ENCODE assay signal across 14 cellular contexts in genomic region chr4:8235686-8236085, GRCh38. TPM values are rescaled to one million over a fixed set of nuclear protein-coding genes. Genes with fewer than 3 reads are reported as not detected.
A peak's percentile ranks its signal among the peaks of the same experiment; 100 is the strongest.
DNase-seq lines count a peak whose midpoint lies in the region; ATAC-seq, FAIRE-seq and TF ChIP-seq lines count a peak whose summit lies in the region.
"Had no signal": no experiment of that assay in that cellular context is flagged by ENCODE, and none has a peak within 500 bp of the region (broad histone marks: within the 10 kb centered on the region; RNA-seq: fewer than 3 reads in every experiment).

No MANE protein-coding gene starts in this region.

- H3K27me3 ChIP-seq in HepG2 (ENCODE audit: control insufficient read depth in 1 of 2, insufficient read depth in 2 of 2, low read length in 2 of 2) (no peaks in the 10 kb centered on the region), right lobe of liver (no peaks in the 10 kb centered on the region)
- H3K27me3 ChIP-seq: BLaER1 treated with 17β-estradiol and CSF1 and Interleukin-3, amounts not matched to agents 10 nM and 100 nM had no signal

- peaks cover 16 to 36% of the 10 kb centered on the region in 2 donors for H3K4me1 Mint-ChIP-seq in stimulated activated naive B cell treated with anti-CD40 and anti-IgM and Interleukin-4, amounts not matched to agents 10 μg/mL and 1 μg/mL and 100 μg/mL, for 72 hours
- H3K4me1 Mint-ChIP-seq in stimulated activated effector memory CD8-positive, alpha-beta T cell treated with anti-CD3 and anti-CD28 coated beads, Interleukin-12 subunit alpha, Interleukin-12 subunit beta, amount 100 ng/mL, for 72 hours, result peaks cover under 1% of the 10 kb centered on the region

- CTCF ChIA-PET in HepG2 (lab: Yijun Ruan, JAX; ENCODE audit: low intra/inter-chr PET ratio, low total read pairs), result no interaction called here
- CTCF ChIA-PET in RWPE1 (lab: Yijun Ruan, JAX), result no interaction called here

- TF ChIP-seq POLR2A in HepG2 (IDR thresholded peaks at IDR 0.05; ENCODE audit: insufficient read depth in 1 of 2, low read depth in 2 of 2, low read length in 2 of 2) (no peak), right lobe of liver (IDR thresholded peaks at IDR 0.05) (no peak)

- TF ChIP-seq EP300 in HepG2 (IDR thresholded peaks at IDR 0.05; ENCODE audit: low read depth in 2 of 2, low read length in 2 of 2) (no peak), HepG2 (CRISPR knock-in tag; IDR thresholded peaks at IDR 0.05; ENCODE audit: borderline replicate concordance) (no peak)

- H3K27ac Mint-ChIP-seq in stimulated activated naive B cell treated with anti-CD40 and anti-IgM and Interleukin-4, amounts not matched to agents 10 μg/mL and 1 μg/mL and 100 μg/mL, for 72 hours, result peak overlapping the region; percentile 20
- H3K27ac Mint-ChIP-seq in stimulated activated effector memory CD8-positive, alpha-beta T cell treated with anti-CD3 and anti-CD28 coated beads, Interleukin-12 subunit alpha, Interleukin-12 subunit beta, amount 100 ng/mL, for 72 hours, result no peak overlapping the region
- H3K27ac Mint-ChIP-seq: CD8-positive, alpha-beta T cell had no signal

- H3K4me3 ChIP-seq in HepG2 (replicated peaks in 1 of 3; ENCODE audit: insufficient read depth in 1 of 3, low read depth in 2 of 3, low read length in 3 of 3) (no peak overlapping the region), right lobe of liver (no peak overlapping the region)
- H3K4me3 ChIP-seq: BLaER1 treated with 17β-estradiol and CSF1 and Interleukin-3, amounts not matched to agents 10 nM and 100 nM had no signal

- DNase-seq in HepG2 (ENCODE audit: low spot score) (no peak), right lobe of liver (no peak), RWPE1 (ENCODE audit: low spot score) (no peak), retina (no peak), NCI-H345 treated with DMSO at 0.1 percent for 48 hours (lab: John Stamatoyannopoulos, UW; ENCODE audit: unreplicated experiment) (no peak)
- DNase-seq in stimulated activated naive B cell treated with anti-CD40 and anti-IgM and Interleukin-4, amounts not matched to agents 10 μg/mL and 1 μg/mL and 100 μg/mL, for 72 hours, result no peak
- DNase-seq in stimulated activated effector memory CD8-positive, alpha-beta T cell treated with anti-CD3 and anti-CD28 coated beads, Interleukin-12 subunit alpha, Interleukin-12 subunit beta, amount 100 ng/mL, for 72 hours (ENCODE audit: low spot score in 2 of 2), result no peak
- DNase-seq: 8988T; Calu3; CD8-positive, alpha-beta T cell; GF-D8; H9 had no signal

- H3K36me3 Mint-ChIP-seq in stimulated activated naive B cell treated with anti-CD40 and anti-IgM and Interleukin-4, amounts not matched to agents 10 μg/mL and 1 μg/mL and 100 μg/mL, for 72 hours, result peaks cover 22 to 27% of the 10 kb centered on the region in 2 donors
- no peaks in the 10 kb centered on the region for H3K36me3 Mint-ChIP-seq in stimulated activated effector memory CD8-positive, alpha-beta T cell treated with anti-CD3 and anti-CD28 coated beads, Interleukin-12 subunit alpha, Interleukin-12 subunit beta, amount 100 ng/mL, for 72 hours

- H3K36me3 ChIP-seq in HepG2 (replicated peaks in 1 of 2; ENCODE audit: control insufficient read depth in 1 of 2, insufficient read depth in 2 of 2, low read length in 2 of 2), result peaks cover 22 to 47% of the 10 kb centered on the region in 2 experiments
- H3K36me3 ChIP-seq in right lobe of liver, result peaks cover 9 to 42% (median 25%) of the 10 kb centered on the region in 4 donors

- no peak overlapping the region for H3K9ac ChIP-seq in HepG2 (ENCODE audit: insufficient read depth, low read depth, low read length)

- TF ChIP-seq RAD21 in HepG2 (CRISPR knock-in tag; IDR thresholded peaks at IDR 0.05), result no peak

- 100% methylated on average over 2 of the region's 12 CpGs for WGBS in HepG2 (ENCODE audit: low lambda C conversion rate)
- no CpG with 5 or more reads among the region's 12 CpGs for WGBS in right lobe of liver (ENCODE audit: insufficient coverage, low coverage, low lambda C conversion rate, missing lambda C conversion rate)

- no peak overlapping the region for H3K4me3 Mint-ChIP-seq in stimulated activated naive B cell treated with anti-CD40 and anti-IgM and Interleukin-4, amounts not matched to agents 10 μg/mL and 1 μg/mL and 100 μg/mL, for 72 hours
- no peak overlapping the region for H3K4me3 Mint-ChIP-seq in stimulated activated effector memory CD8-positive, alpha-beta T cell treated with anti-CD3 and anti-CD28 coated beads, Interleukin-12 subunit alpha, Interleukin-12 subunit beta, amount 100 ng/mL, for 72 hours
- H3K4me3 Mint-ChIP-seq: CD8-positive, alpha-beta T cell; H9 had no signal

- no peaks in the 10 kb centered on the region for H3K79me2 ChIP-seq in HepG2 (ENCODE audit: insufficient read depth, low read length)

- H3K27ac ChIP-seq in HepG2 (ENCODE audit: extremely low read length, insufficient read depth, low read length) (no peak overlapping the region), right lobe of liver (no peak overlapping the region), RWPE1 (peak overlapping the region; percentile 37; the same call in 1 of the 2 replicates)

- H3K4me1 ChIP-seq in HepG2 (ENCODE audit: insufficient read depth, low read length) (peaks cover 31% of the 10 kb centered on the region), right lobe of liver (peaks cover 0 to 5% (median 0%) of the 10 kb centered on the region in 4 donors)

- no peak for ATAC-seq in HepG2
- no peak for ATAC-seq in right lobe of liver
- no peak for ATAC-seq in stimulated activated naive B cell treated with anti-CD40 and anti-IgM and Interleukin-4, amounts not matched to agents 10 μg/mL and 1 μg/mL and 100 μg/mL, for 72 hours (replicated peaks)
- ATAC-seq in stimulated activated effector memory CD8-positive, alpha-beta T cell treated with anti-CD3 and anti-CD28 coated beads, Interleukin-12 subunit alpha, Interleukin-12 subunit beta, amount 100 ng/mL, for 72 hours, result no peak
- ATAC-seq: CD8-positive, alpha-beta T cell had no signal

- peaks cover 5% of the 10 kb centered on the region; the same call in 1 of the 2 replicates for H4K20me1 ChIP-seq in HepG2 (ENCODE audit: insufficient read depth, low read length)

- in situ Hi-C loops in HepG2 (cut with HindIII; ENCODE audit: extremely low pct_ligation_motif_present, low pct_unique_long_range_greater_than_20kb), result no loop called here

- H3K27me3 Mint-ChIP-seq in stimulated activated naive B cell treated with anti-CD40 and anti-IgM and Interleukin-4, amounts not matched to agents 10 μg/mL and 1 μg/mL and 100 μg/mL, for 72 hours, result no peaks in the 10 kb centered on the region

- intact Hi-C loops in HepG2 (cut with micrococcal nuclease; ENCODE audit: unreplicated experiment), result no loop called here
- intact Hi-C loops in right lobe of liver (cut with DNase I), result loop anchor here in 1 of 2 donors (5.0 kb wide), 1 partner anchor 172 kb away; no protein-coding TSS in a partner anchor

- FAIRE-seq in HepG2 (lab: Jason Lieb, UNC), result no peak
- FAIRE-seq: H1 had no signal

- no peak for TF ChIP-seq CTCF in HepG2 (CRISPR knock-in tag; IDR thresholded peaks at IDR 0.05)
- no peak for TF ChIP-seq CTCF in right lobe of liver (IDR thresholded peaks at IDR 0.05)
- no peak for TF ChIP-seq CTCF in RWPE1 (conservative IDR thresholded peaks at IDR 0.05; ENCODE audit: low read depth)

- H2AFZ ChIP-seq in HepG2 (ENCODE audit: low read length), result no peak overlapping the region

- no peak overlapping the region for H3K4me2 ChIP-seq in HepG2 (ENCODE audit: low read depth, low read length)
- H3K4me2 ChIP-seq: BLaER1 treated with 17β-estradiol and CSF1 and Interleukin-3, amounts not matched to agents 10 nM and 100 nM had no signal

- no TSS peak for BruUV-seq in HepG2 (replicated peaks; lab: Mats Ljungman, UMichigan)

- no peaks in the 10 kb centered on the region for H3K9me3 ChIP-seq in HepG2 (ENCODE audit: low read length)
- no peaks in the 10 kb centered on the region for H3K9me3 ChIP-seq in right lobe of liver

- POLR2A ChIA-PET in HepG2 (lab: Yijun Ruan, JAX) (no interaction called here), RWPE1 (lab: Yijun Ruan, JAX; ENCODE audit: low non-redundant PET) (no interaction called here)

- H3K9me3 Mint-ChIP-seq in stimulated activated naive B cell treated with anti-CD40 and anti-IgM and Interleukin-4, amounts not matched to agents 10 μg/mL and 1 μg/mL and 100 μg/mL, for 72 hours, result peaks cover 0 to 2% of the 10 kb centered on the region in 2 donors
- no peaks in the 10 kb centered on the region for H3K9me3 Mint-ChIP-seq in stimulated activated effector memory CD8-positive, alpha-beta T cell treated with anti-CD3 and anti-CD28 coated beads, Interleukin-12 subunit alpha, Interleukin-12 subunit beta, amount 100 ng/mL, for 72 hours
- H3K9me3 Mint-ChIP-seq: CD8-positive, alpha-beta T cell had no signal

RNA-seq across cellular contexts. Expression of gene HTRA3, which starts 33.9 kb away (rescaled TPM):
- total RNA-seq in HepG2 (2016; rRNA removed; fragmentation: Illumina TruSeq; extraction: Trizol) (not detected in 2 replicates), right lobe of liver (1 to 10 TPM in 3 of 6 experiments, under 1 TPM in 3; 0.32 to 1.6 (median 1.0) TPM)
- total RNA-seq in HepG2 (2016; cell fraction: cytosol; rRNA removed; fragmentation: Illumina TruSeq; extraction: Trizol; ENCODE audit: low read depth), result not detected in 2 replicates
- total RNA-seq in HepG2 (2016; cell fraction: insoluble cytoplasmic fraction; rRNA removed; fragmentation: Illumina TruSeq; extraction: Trizol), result 0.04 TPM in 1 of 2 replicates, not detected in the other
- total RNA-seq in HepG2 (2016; cell fraction: membrane; rRNA removed; fragmentation: Illumina TruSeq; extraction: Trizol), result not detected in 2 replicates
- not detected in 2 replicates for total RNA-seq in HepG2 (2016; cell fraction: nucleus; rRNA removed; fragmentation: Illumina TruSeq; extraction: Trizol)
- polyA plus RNA-seq in HepG2 (2011; rRNA removed), result 0.16 and 0.17 TPM in 2 replicates
- 0.12 and 0.31 TPM in 2 replicates for polyA plus RNA-seq in HepG2 (2011; cell fraction: cytosol; rRNA removed)
- polyA plus RNA-seq in HepG2 (2011; cell fraction: nucleus; rRNA removed), result 0.12 and 0.19 TPM in 2 replicates
- polyA plus RNA-seq in HepG2 (2012), result not detected in 2 replicates
- polyA plus RNA-seq in HepG2 (2016; cell fraction: cytosol; fragmentation: Illumina TruSeq; extraction: Trizol; ENCODE audit: low read depth), result 0.07 TPM in 1 of 2 replicates, not detected in the other
- polyA plus RNA-seq in HepG2 (2016; cell fraction: insoluble cytoplasmic fraction; fragmentation: Illumina TruSeq; extraction: Trizol; ENCODE audit: low read depth), result not detected in 2 replicates
- polyA plus RNA-seq in HepG2 (2016; cell fraction: membrane; fragmentation: Illumina TruSeq; extraction: Trizol; ENCODE audit: low read depth), result not detected in 2 replicates
- polyA plus RNA-seq in HepG2 (2016; cell fraction: nucleus; fragmentation: Illumina TruSeq; extraction: Trizol; ENCODE audit: insufficient read depth, low read depth), result not detected in 2 replicates
- polyA minus RNA-seq in HepG2 (2011; rRNA and poly(A)+ RNA removed; ENCODE audit: low replicate concordance), result 0.18 and 0.47 TPM in 2 replicates
- polyA minus RNA-seq in HepG2 (2011; cell fraction: cytosol; rRNA and poly(A)+ RNA removed), result not detected in 2 replicates
- not detected in 2 replicates for polyA minus RNA-seq in HepG2 (2011; cell fraction: nucleus; rRNA and poly(A)+ RNA removed)
- total RNA-seq: Calu3; CD8-positive, alpha-beta T cell had no signal

RNA-seq across cellular contexts. Expression of gene SH3TC1, which starts 36.6 kb away (rescaled TPM):
- total RNA-seq in HepG2 (2016; rRNA removed; fragmentation: Illumina TruSeq; extraction: Trizol) (10.1 and 14.9 TPM in 2 replicates), right lobe of liver (10 to 100 TPM; 13.2 to 48.0 (median 24.9) TPM)
- 1.8 and 3.0 TPM in 2 replicates for total RNA-seq in HepG2 (2016; cell fraction: cytosol; rRNA removed; fragmentation: Illumina TruSeq; extraction: Trizol; ENCODE audit: low read depth)
- total RNA-seq in HepG2 (2016; cell fraction: insoluble cytoplasmic fraction; rRNA removed; fragmentation: Illumina TruSeq; extraction: Trizol), result 7.9 and 17.3 TPM in 2 replicates
- total RNA-seq in HepG2 (2016; cell fraction: membrane; rRNA removed; fragmentation: Illumina TruSeq; extraction: Trizol), result 5.6 and 6.2 TPM in 2 replicates
- total RNA-seq in HepG2 (2016; cell fraction: nucleus; rRNA removed; fragmentation: Illumina TruSeq; extraction: Trizol), result 22.7 and 23.6 TPM in 2 replicates
- 21.8 and 27.0 TPM in 2 replicates for polyA plus RNA-seq in HepG2 (2011; rRNA removed)
- 12.1 and 19.8 TPM in 2 replicates for polyA plus RNA-seq in HepG2 (2011; cell fraction: cytosol; rRNA removed)
- 113 and 146 TPM in 2 replicates for polyA plus RNA-seq in HepG2 (2011; cell fraction: nucleus; rRNA removed)
- 12.2 and 22.6 TPM in 2 replicates for polyA plus RNA-seq in HepG2 (2012)
- 1.3 and 1.5 TPM in 2 replicates for polyA plus RNA-seq in HepG2 (2016; cell fraction: cytosol; fragmentation: Illumina TruSeq; extraction: Trizol; ENCODE audit: low read depth)
- 6.1 and 6.6 TPM in 2 replicates for polyA plus RNA-seq in HepG2 (2016; cell fraction: insoluble cytoplasmic fraction; fragmentation: Illumina TruSeq; extraction: Trizol; ENCODE audit: low read depth)
- 2.1 and 2.8 TPM in 2 replicates for polyA plus RNA-seq in HepG2 (2016; cell fraction: membrane; fragmentation: Illumina TruSeq; extraction: Trizol; ENCODE audit: low read depth)
- polyA plus RNA-seq in HepG2 (2016; cell fraction: nucleus; fragmentation: Illumina TruSeq; extraction: Trizol; ENCODE audit: insufficient read depth, low read depth), result 26.5 and 29.7 TPM in 2 replicates
- polyA minus RNA-seq in HepG2 (2011; rRNA and poly(A)+ RNA removed; ENCODE audit: low replicate concordance), result 12.4 and 67.5 TPM in 2 replicates
- 18.2 and 19.5 TPM in 2 replicates for polyA minus RNA-seq in HepG2 (2011; cell fraction: cytosol; rRNA and poly(A)+ RNA removed)
- polyA minus RNA-seq in HepG2 (2011; cell fraction: nucleus; rRNA and poly(A)+ RNA removed), result 76.5 and 77.0 TPM in 2 replicates
- total RNA-seq: H1 had no signal
